1 cellular context compared by ENCODE assay signal in genomic region chr10:121392657-121393056, GRCh38.
TF ChIP-seq lines count a peak whose summit lies in the region.

No MANE protein-coding gene starts in this region.

TF ChIP-seq in H1, 55 proteins besides CTCF, POLR2A, EP300 and RAD21:
- TF ChIP-seq CTBP2 (IDR thresholded peaks at IDR 0.05; ENCODE audit: borderline replicate concordance, insufficient read depth, insufficient read length, low read length) (no peak), SIN3A (conservative IDR thresholded peaks at IDR 0.05 in 1 of 2, IDR thresholded peaks at IDR 0.05 in 1 of 2; ENCODE audit: low read depth in 1 of 2, low read length in 2 of 2) (no peak), GABPA (IDR thresholded peaks at IDR 0.05; ENCODE audit: borderline replicate concordance, insufficient read depth, low read length) (no peak), TAF7 (optimal IDR thresholded peaks at IDR 0.05; ENCODE audit: borderline replicate concordance, low read depth, low read length) (no peak), SUZ12 (IDR thresholded peaks at IDR 0.05; ENCODE audit: low read length) (no peak), KDM4A (IDR thresholded peaks at IDR 0.05; ENCODE audit: low read depth, low read length, severe bottlenecking) (no peak), CREB1 (IDR thresholded peaks at IDR 0.05) (no peak), ASH2L (IDR thresholded peaks at IDR 0.05; ENCODE audit: low read length) (no peak)
TF ChIP-seq in H1: peak in this region for 0.
